ENCODE assay signal across 26 cellular contexts in genomic region chr2:16314001-16314400, GRCh38.
"Had no signal": no experiment of that assay in that cellular context is flagged by ENCODE, and none has a peak within 500 bp of the region (broad histone marks: within the 10 kb centered on the region; RNA-seq: fewer than 3 reads in every experiment).

No MANE protein-coding gene starts in this region.

- DNase-seq: stimulated activated CD4-positive, alpha-beta T cell treated with anti-CD3 and anti-CD28 coated beads, Interleukin-2, amount 100 ng/mL, for 48 hours; stimulated activated CD4-positive, alpha-beta T cell treated with anti-CD3 and anti-CD28 coated beads, Interleukin-4, amount 100 ng/mL, for 1 hour; stimulated activated CD4-positive, alpha-beta T cell treated with anti-CD3 and anti-CD28 coated beads, Interleukin-4, amount 100 ng/mL, for 24 hours; stimulated activated CD4-positive, alpha-beta T cell treated with anti-CD3 and anti-CD28 coated beads, Interleukin-4, amount 100 ng/mL, for 4 hours; stimulated activated CD8-positive, alpha-beta memory T cell treated with anti-CD3 and anti-CD28 coated beads, Interleukin-4, amount 100 ng/mL, for 48 hours; stimulated activated naive B cell treated with anti-CD40 and anti-IgM and Interleukin-4, amounts not matched to agents 10 μg/mL and 1 μg/mL and 100 μg/mL, for 72 hours; stimulated activated naive CD4-positive, alpha-beta T cell; stimulated activated naive CD4-positive, alpha-beta T cell treated with Interleukin-2 at 50 U/mL for 16 hours; stimulated activated naive CD8-positive, alpha-beta T cell treated with anti-CD3 and anti-CD28 coated beads, Interleukin-15, amount 100 ng/mL, for 72 hours; stimulated activated naive CD8-positive, alpha-beta T cell treated with anti-CD3 and anti-CD28 coated beads, Interleukin-15, Interleukin-2, amounts not matched to agents 100 U/mL and 50 U/mL, for 24 hours; stomach; testis; thyroid gland; tibial artery; transverse colon; trophoblast cell; upper lobe of left lung; upper lobe of right lung; uterus had no signal

- ATAC-seq: stimulated activated effector memory CD8-positive, alpha-beta T cell treated with anti-CD3 and anti-CD28 coated beads, Interleukin-12 subunit alpha, Interleukin-12 subunit beta, amount 100 ng/mL, for 72 hours; stimulated activated memory B cell treated with anti-CD40 and anti-IgM and Interleukin-4, amounts not matched to agents 10 μg/mL and 1 μg/mL and 100 μg/mL, for 72 hours; stimulated activated naive B cell treated with anti-CD40 and anti-IgM and Interleukin-4, amounts not matched to agents 10 μg/mL and 1 μg/mL and 100 μg/mL, for 72 hours; stimulated activated naive CD8-positive, alpha-beta T cell treated with anti-CD3 and anti-CD28 coated beads, Interleukin-15, amount 100 ng/mL, for 72 hours; stimulated activated naive CD8-positive, alpha-beta T cell treated with anti-CD3 and anti-CD28 coated beads, Interleukin-15, Interleukin-2, amounts not matched to agents 100 U/mL and 50 U/mL, for 24 hours; upper lobe of right lung had no signal

- H3K4me1 ChIP-seq: suprapubic skin, testis, thyroid gland, tibial artery, tibial nerve, transverse colon, upper lobe of left lung, upper lobe of right lung, uterus had no signal

- H3K4me3 ChIP-seq: stomach, suprapubic skin, testis, thoracic aorta, thyroid gland, tibial artery, tibial nerve, transverse colon, upper lobe of left lung, upper lobe of right lung, uterus, vagina had no signal

- H3K36me3 ChIP-seq: stomach, suprapubic skin, thoracic aorta, thyroid gland, tibial artery, tibial nerve, transverse colon, upper lobe of left lung, upper lobe of right lung, uterus, vagina had no signal

- H3K27me3 ChIP-seq: stomach, suprapubic skin, testis, thyroid gland, tibial artery, tibial nerve, transverse colon, upper lobe of left lung, upper lobe of right lung, uterus, vagina had no signal

- FAIRE-seq: urothelium cell line had no signal

- H3K27ac ChIP-seq: stomach, suprapubic skin, testis, thoracic aorta, thyroid gland, tibial artery, tibial nerve, transverse colon, upper lobe of left lung, upper lobe of right lung, uterus, vagina had no signal

- H3K9me3 ChIP-seq: stomach, suprapubic skin, testis, thoracic aorta, thyroid gland, tibial artery, tibial nerve, transverse colon, upper lobe of left lung, upper lobe of right lung, uterus, vagina had no signal
